Comparison of ENCODE assay signal across 8 cellular contexts in genomic region chr11:1572200-1573076, GRCh38. TPM values are rescaled to one million over a fixed set of nuclear protein-coding genes. Genes with fewer than 3 reads are reported as not detected.
DNase-seq lines count a peak whose midpoint lies in the region; ATAC-seq and TF ChIP-seq lines count a peak whose summit lies in the region.

Gene DUSP8, minus strand, starts transcription at chr11:1572271. Its CDS starts 6,445 bp downstream, at chr11:1565826.

- H3K79me2 ChIP-seq in KMS-11 (ENCODE audit: insufficient read depth, low read depth) = no peaks in the 10 kb centered on the region

- peak; percentile 53 for ATAC-seq in GM19438 (IDR thresholded peaks at IDR 0.05; ENCODE audit: low read depth, unreplicated experiment)
- peak; percentile 66 for ATAC-seq in stimulated activated memory B cell treated with anti-CD40 and anti-IgM and Interleukin-4, amounts not matched to agents 10 μg/mL and 1 μg/mL and 100 μg/mL, for 72 hours

- no peaks in the 10 kb centered on the region for H3K9me3 ChIP-seq in SJCRH30 (replicated peaks)

- TF ChIP-seq CTCF in KMS-11 (conservative IDR thresholded peaks at IDR 0.05; ENCODE audit: low read depth, low read length) (no peak), fibroblast of villous mesenchyme (IDR thresholded peaks at IDR 0.05; ENCODE audit: insufficient read depth, low read depth, low read length) (no peak), nephron (IDR thresholded peaks at IDR 0.05; ENCODE audit: unreplicated experiment in 3 of 3) (no peak)

- H3K4me3 ChIP-seq in KMS-11 (IDR thresholded peaks at IDR 0.05; ENCODE audit: insufficient read depth, low read depth, low read length) (no peak within 1 kb of the TSS), SJCRH30 (peak within 1 kb of the TSS; percentile 69), fibroblast of villous mesenchyme (ENCODE audit: low read depth, low read length) (peak within 1 kb of the TSS; percentile 60)

- no peaks in the 10 kb centered on the region for H3K9me3 Mint-ChIP-seq in nephron
- H3K9me3 Mint-ChIP-seq in stimulated activated memory B cell treated with anti-CD40 and anti-IgM and Interleukin-4, amounts not matched to agents 10 μg/mL and 1 μg/mL and 100 μg/mL, for 72 hours = no peaks in the 10 kb centered on the region

- peak within 1 kb of the TSS; percentile 47; the same call in 1 of the 2 replicates for H3K9ac ChIP-seq in KMS-11

- peak; percentile 98 for DNase-seq in AG20443 (ENCODE audit: low spot score)
- DNase-seq in SJCRH30 = peak; percentile 89
- DNase-seq in activated naive CD4-positive, alpha-beta T cell (lab: John Stamatoyannopoulos, UW) = peak; percentile 71 to 95 (median 86)
- peak; percentile 86 for DNase-seq in fibroblast of villous mesenchyme (ENCODE audit: low read depth)

- H3K36me3 Mint-ChIP-seq in nephron (ENCODE audit: low read depth) = no peaks in the 10 kb centered on the region
- no peaks in the 10 kb centered on the region for H3K36me3 Mint-ChIP-seq in stimulated activated memory B cell treated with anti-CD40 and anti-IgM and Interleukin-4, amounts not matched to agents 10 μg/mL and 1 μg/mL and 100 μg/mL, for 72 hours

- no peak within 1 kb of the TSS for H3K27ac ChIP-seq in KMS-11
- H3K27ac ChIP-seq in SJCRH30 = no peak within 1 kb of the TSS

- H3K36me3 ChIP-seq in KMS-11 (ENCODE audit: insufficient read depth) (no peaks in the 10 kb centered on the region), SJCRH30 (no peaks in the 10 kb centered on the region)

- no peak within 1 kb of the TSS for H3K27ac Mint-ChIP-seq in nephron
- H3K27ac Mint-ChIP-seq in stimulated activated memory B cell treated with anti-CD40 and anti-IgM and Interleukin-4, amounts not matched to agents 10 μg/mL and 1 μg/mL and 100 μg/mL, for 72 hours = peak within 1 kb of the TSS; percentile 70

- peaks cover 50% of the 10 kb centered on the region for H3K27me3 ChIP-seq in KMS-11 (ENCODE audit: insufficient read depth, low read depth)
- H3K27me3 ChIP-seq in SJCRH30 = peaks cover 17% of the 10 kb centered on the region

- H3K4me3 Mint-ChIP-seq in nephron = peak within 1 kb of the TSS in 2 of 3 experiments; percentile 23 to 56
- peak within 1 kb of the TSS; percentile 77 for H3K4me3 Mint-ChIP-seq in stimulated activated memory B cell treated with anti-CD40 and anti-IgM and Interleukin-4, amounts not matched to agents 10 μg/mL and 1 μg/mL and 100 μg/mL, for 72 hours

- H3K4me1 ChIP-seq in KMS-11 (ENCODE audit: low read depth, poor library complexity, severe bottlenecking) (no peaks in the 10 kb centered on the region), SJCRH30 (no peaks in the 10 kb centered on the region; the same call in 1 of the 2 replicates)

- H3K4me1 Mint-ChIP-seq in nephron = no peaks in the 10 kb centered on the region
- peaks cover 34% of the 10 kb centered on the region for H3K4me1 Mint-ChIP-seq in stimulated activated memory B cell treated with anti-CD40 and anti-IgM and Interleukin-4, amounts not matched to agents 10 μg/mL and 1 μg/mL and 100 μg/mL, for 72 hours

- H2AFZ ChIP-seq in KMS-11 (ENCODE audit: low read depth) = peak within 1 kb of the TSS; percentile 54; the same call in 1 of the 2 replicates

- H3K4me2 ChIP-seq in KMS-11 = no peak within 1 kb of the TSS

- H4K20me1 ChIP-seq in KMS-11 (ENCODE audit: insufficient read depth) = no peaks in the 10 kb centered on the region

- H3K27me3 Mint-ChIP-seq in nephron (ENCODE audit: low read depth) = peaks cover 65% of the 10 kb centered on the region
- no peaks in the 10 kb centered on the region for H3K27me3 Mint-ChIP-seq in stimulated activated memory B cell treated with anti-CD40 and anti-IgM and Interleukin-4, amounts not matched to agents 10 μg/mL and 1 μg/mL and 100 μg/mL, for 72 hours

RNA-seq across cellular contexts. Expression of gene DUSP8, which starts in this region (rescaled TPM):
- total RNA-seq in SJCRH30 (2014; rRNA removed; shearing (Covaris generic)) = 0.71 and 0.83 TPM in 2 replicates
- 0.64 and 0.86 TPM in 2 replicates for total RNA-seq in fibroblast of villous mesenchyme

Comparison
In these comparisons a context has a peak if more than half of its experiments do, and no peak if none do; other contexts are left out.
1. Peak in DNase-seq and H3K4me3 ChIP-seq in SJCRH30; RNA of the gene not detected or under 1 TPM.
2. Peak in DNase-seq and H3K4me3 ChIP-seq in fibroblast of villous mesenchyme; RNA of the gene not detected or under 1 TPM.